Comparison of ENCODE assay signal across 8 cellular contexts in genomic region chr3:51340311-51340829, GRCh38. TPM values are rescaled to one million over a fixed set of nuclear protein-coding genes. Genes with fewer than 3 reads are reported as not detected.
DNase-seq lines count a peak whose midpoint lies in the region; ATAC-seq and TF ChIP-seq lines count a peak whose summit lies in the region.

No MANE protein-coding gene starts in this region.

- H4K20me1 ChIP-seq in mammary epithelial cell (ENCODE audit: insufficient read depth, low read length) = no peaks in the 10 kb centered on the region

- in situ Hi-C loops in mammary epithelial cell (cut with MboI; ENCODE audit: low sequenced_read_pairs in 2 of 2) = no loop called here

- H3K4me2 ChIP-seq in mammary epithelial cell (ENCODE audit: insufficient read depth, low read depth, low read length) = peak overlapping the region; percentile 69

- H3K27me3 ChIP-seq in mammary epithelial cell (ENCODE audit: insufficient read depth, low read length) (no peaks in the 10 kb centered on the region), tibial artery (no peaks in the 10 kb centered on the region)

- DNase-seq in DMS53 (lab: John Stamatoyannopoulos, UW) (peak; percentile 14), DMS53 treated with DMSO at 0.1 percent for 48 hours (lab: John Stamatoyannopoulos, UW; ENCODE audit: unreplicated experiment) (no peak), mammary epithelial cell (peak; percentile 87), kidney glomerular epithelial cell (lab: John Stamatoyannopoulos, UW) (peak; percentile 95), tibial artery (peak; percentile 47 to 74), NCI-H1436 treated with DMSO at 0.1 percent for 48 hours (lab: John Stamatoyannopoulos, UW) (no peak)

- intact Hi-C loops in mammary epithelial cell (cut with micrococcal nuclease) (loop anchor here (2.0 kb wide), 1 partner anchor 44 kb away; the partner anchor contains the start of gene MANF), tibial artery (cut with DNase I; ENCODE audit: low total_unique reads) (no loop called here)

- CTCF ChIA-PET in mammary epithelial cell (lab: Charles Lee; ENCODE audit: low non-redundant PET) = no interaction called here

- WGBS in mammary epithelial cell (ENCODE audit: low coverage, missing lambda C conversion rate) = 7% methylated on average over 2 of the region's 2 CpGs

- dilution Hi-C loops in mammary epithelial cell (cut with HindIII; ENCODE audit: low sequenced_read_pairs) = no loop called here

- H3K4me1 ChIP-seq in mammary epithelial cell (ENCODE audit: insufficient read depth, low read length) (peaks cover 34% of the 10 kb centered on the region), tibial artery (peaks cover 0 to 58% (median 30%) of the 10 kb centered on the region in 4 donors)

- peak overlapping the region in 1 of 3 experiments; percentile 10 for H3K4me3 ChIP-seq in mammary epithelial cell (replicated peaks in 1 of 3; ENCODE audit: insufficient read depth in 1 of 3, low read depth in 2 of 3, low read length in 3 of 3)
- no peak overlapping the region for H3K4me3 ChIP-seq in tibial artery

- BruUV-seq in mammary epithelial cell (replicated peaks; lab: Mats Ljungman, UMichigan) = no TSS peak

- TF ChIP-seq CTCF in mammary epithelial cell (conservative IDR thresholded peaks at IDR 0.05 in 1 of 2, IDR thresholded peaks at IDR 0.05 in 1 of 2; ENCODE audit: extremely low read depth in 1 of 2, insufficient read depth in 1 of 2, low read depth in 1 of 2, low read length in 2 of 2) (no peak), tibial artery (IDR thresholded peaks at IDR 0.05) (no peak)

- H3K9me3 ChIP-seq in mammary epithelial cell (replicated peaks; ENCODE audit: insufficient read depth, low read length) = no peaks in the 10 kb centered on the region
- H3K9me3 ChIP-seq in tibial artery = no peaks in the 10 kb centered on the region

- H3K27ac ChIP-seq in mammary epithelial cell (ENCODE audit: insufficient read depth, low read depth, low read length) (peak overlapping the region; percentile 88), tibial artery (peak overlapping the region; percentile 70 to 78)

- no peak for ATAC-seq in GM18520 (IDR thresholded peaks at IDR 0.05; ENCODE audit: unreplicated experiment)
- ATAC-seq in GM18498 (IDR thresholded peaks at IDR 0.05; ENCODE audit: unreplicated experiment) = no peak

- H3K36me3 ChIP-seq in mammary epithelial cell (ENCODE audit: insufficient read depth, low read length) (no peaks in the 10 kb centered on the region), tibial artery (no peaks in the 10 kb centered on the region)

- H3K79me2 ChIP-seq in mammary epithelial cell (ENCODE audit: insufficient read depth, low read length) = no peaks in the 10 kb centered on the region

- peak overlapping the region; percentile 43 for H3K9ac ChIP-seq in mammary epithelial cell (ENCODE audit: insufficient read depth, low read length)

- peak overlapping the region; percentile 89 for H2AFZ ChIP-seq in mammary epithelial cell (ENCODE audit: low read depth, low read length)

RNA-seq across cellular contexts. Expression of gene MANF, which starts 44.7 kb away (rescaled TPM):
- 100 to 1,000 TPM in 1 of 2 donors, 10 to 100 TPM in 1; 38.0 to 185 TPM for total RNA-seq in mammary epithelial cell
- polyA plus RNA-seq in mammary epithelial cell = 132 TPM
- polyA minus RNA-seq in mammary epithelial cell = 109 TPM

RNA-seq across cellular contexts. Expression of gene RBM15B, which starts 50.7 kb away (rescaled TPM):
- total RNA-seq in mammary epithelial cell = 10 to 100 TPM; 33.3 to 40.8 TPM
- polyA plus RNA-seq in mammary epithelial cell = 19.5 TPM
- 27.2 TPM for polyA minus RNA-seq in mammary epithelial cell

Comparison
In these comparisons a context has a peak if more than half of its experiments do, and no peak if none do; other contexts are left out.
1. DNase-seq: peak in DMS53 (single experiment), mammary epithelial cell (single experiment), kidney glomerular epithelial cell (single experiment) and tibial artery (2 of 2); none in DMS53 treated with DMSO at 0.1 percent for 48 hours (single experiment) and NCI-H1436 treated with DMSO at 0.1 percent for 48 hours (single experiment).